Comparison of ENCODE assay signal across 27 cellular contexts in the genomic region with DNA sequence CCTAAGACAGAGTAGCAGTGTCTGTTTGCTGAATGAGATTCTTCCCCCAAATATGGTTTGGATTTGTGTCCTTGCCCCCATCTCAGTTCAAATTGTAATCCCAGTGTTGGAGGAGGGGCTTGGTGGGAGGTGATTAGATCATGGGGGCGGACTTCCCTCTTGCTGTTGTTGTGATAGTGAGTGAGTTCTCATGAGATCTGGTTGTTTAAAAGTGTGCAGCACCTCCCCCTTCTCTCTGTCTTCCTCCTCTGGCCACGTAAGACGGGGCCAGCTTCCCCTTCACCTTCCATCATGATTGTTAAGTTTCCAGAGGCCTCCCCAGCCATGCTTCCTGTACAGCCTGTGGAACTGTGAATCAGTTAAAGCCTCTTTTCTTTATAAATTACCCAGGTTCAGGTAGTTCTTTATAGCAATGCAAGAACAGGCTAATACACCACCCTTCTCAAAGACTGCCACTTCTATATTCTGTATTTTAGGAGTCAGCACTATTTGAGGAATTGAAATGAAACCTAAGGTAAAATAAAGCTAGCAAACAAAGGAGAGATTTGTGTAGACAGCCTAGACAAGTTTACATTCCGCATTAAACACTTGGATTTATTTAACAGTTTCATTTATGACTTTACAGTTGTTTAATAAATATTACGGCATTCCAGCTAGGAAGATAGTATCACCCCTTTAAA. TPM values are rescaled to one million over a fixed set of nuclear protein-coding genes. Genes with fewer than 3 reads are reported as not detected.
A peak's percentile ranks its signal among the peaks of the same experiment; 100 is the strongest.
DNase-seq lines count a peak whose midpoint lies in the region; ATAC-seq, FAIRE-seq and TF ChIP-seq lines count a peak whose summit lies in the region.
"Had no signal": no experiment of that assay in that cellular context is flagged by ENCODE, and none has a peak within 500 bp of the region (broad histone marks: within the 10 kb centered on the region; RNA-seq: fewer than 3 reads in every experiment).

No MANE protein-coding gene starts in this region.

- DNase-seq in GF-D8 (lab: John Stamatoyannopoulos, UW) (peak; percentile 11), K562 (ENCODE audit: extremely low read depth in 1 of 4, low spot score in 3 of 4) (peak in 1 of 4 experiments; percentile 42), chondrocyte (ENCODE audit: low spot score) (no peak), KG1 (lab: John Stamatoyannopoulos, UW) (no peak), iPS-NIHi11 (ENCODE audit: low spot score) (no peak), HK-2 (ENCODE audit: unreplicated experiment) (no peak)
- DNase-seq: activated B cell treated with CpG ODN at 0.5 μM for 24 hours; activated CD4-positive, alpha-beta T cell treated with anti-CD3 and anti-CD28 coated beads, Interleukin-2, amount 50 U/mL, for 48 hours; activated naive CD4-positive, alpha-beta T cell treated with Interleukin-2 at 50 U/mL for 16 hours; activated T-cell treated with anti-CD3 and anti-CD28 coated beads, Interleukin-2, amount 50 U/mL, for 1 hour; amygdala; central memory CD4-positive, alpha-beta T cell; DND-41; gastrocnemius medialis; mesendoderm; MV-4-11; naive thymus-derived CD8-positive, alpha-beta T cell; NCI-H187 treated with DMSO at 0.1 percent for 48 hours; NCI-H748 treated with DMSO at 0.1 percent for 48 hours; PC-3; SHP77 treated with DMSO at 0.1 percent for 48 hours; stimulated activated naive B cell treated with anti-CD40 and anti-IgM and Interleukin-4, amounts not matched to agents 10 μg/mL and 1 μg/mL and 100 μg/mL, for 72 hours; T-cell; transverse colon had no signal

- H3K4me1 Mint-ChIP-seq in nephron (peaks cover 10% of the 10 kb centered on the region), chondrocyte (ENCODE audit: low read depth) (no peaks in the 10 kb centered on the region)
- H3K4me1 Mint-ChIP-seq: activated B cell treated with CpG ODN at 0.5 μM for 24 hours had no signal

- H3K27ac Mint-ChIP-seq in nephron: peak overlapping the region; percentile 11 to 72 (median 14)
- no peak overlapping the region for H3K27ac Mint-ChIP-seq in chondrocyte (ENCODE audit: unreplicated experiment)
- H3K27ac Mint-ChIP-seq: activated B cell treated with CpG ODN at 0.5 μM for 24 hours; stimulated activated naive B cell treated with anti-CD40 and anti-IgM and Interleukin-4, amounts not matched to agents 10 μg/mL and 1 μg/mL and 100 μg/mL, for 72 hours; T-cell had no signal

- WGBS in K562 (ENCODE audit: insufficient coverage, low coverage, missing lambda C conversion rate): 75% methylated on average over 3 of the region's 5 CpGs

- no peaks in the 10 kb centered on the region for H3K27me3 Mint-ChIP-seq in nephron (ENCODE audit: low read depth)
- H3K27me3 Mint-ChIP-seq in chondrocyte (ENCODE audit: low read depth): no peaks in the 10 kb centered on the region
- H3K27me3 Mint-ChIP-seq: activated B cell treated with CpG ODN at 0.5 μM for 24 hours; naive thymus-derived CD8-positive, alpha-beta T cell; stimulated activated naive B cell treated with anti-CD40 and anti-IgM and Interleukin-4, amounts not matched to agents 10 μg/mL and 1 μg/mL and 100 μg/mL, for 72 hours; T-cell had no signal

- H4K20me1 ChIP-seq in Loucy (ENCODE audit: insufficient read depth, low read length, poor library complexity, severe bottlenecking): no peaks in the 10 kb centered on the region
- no peaks in the 10 kb centered on the region for H4K20me1 ChIP-seq in K562 (replicated peaks; ENCODE audit: control insufficient read depth, insufficient read depth, low read length)

- H3K79me2 ChIP-seq in Loucy (ENCODE audit: insufficient read depth, low read length) (no peaks in the 10 kb centered on the region), K562 (ENCODE audit: control insufficient read depth, insufficient read depth, low read length) (no peaks in the 10 kb centered on the region)

- H3F3A ChIP-seq in Loucy (ENCODE audit: low read depth): no peaks in the 10 kb centered on the region

- no peaks in the 10 kb centered on the region for H3K27me3 ChIP-seq in Loucy (ENCODE audit: insufficient read depth, low read length, poor library complexity, severe bottlenecking)
- no peaks in the 10 kb centered on the region for H3K27me3 ChIP-seq in K562 (ENCODE audit: control insufficient read depth in 2 of 2, insufficient read depth in 2 of 2, low read length in 2 of 2)
- H3K27me3 ChIP-seq: gastrocnemius medialis, transverse colon had no signal

- H2AFZ ChIP-seq in Loucy (ENCODE audit: low read length) (peak overlapping the region; percentile 36), K562 (ENCODE audit: low read depth, low read length) (peak overlapping the region; percentile 73)

- intact Hi-C loops in K562 (cut with micrococcal nuclease): no loop called here

- H3K9me3 ChIP-seq in Loucy (ENCODE audit: insufficient read depth, low read depth, low read length): no peaks in the 10 kb centered on the region
- no peaks in the 10 kb centered on the region for H3K9me3 ChIP-seq in K562 (replicated peaks; ENCODE audit: control insufficient read depth, insufficient read depth, low read depth, low read length)
- H3K9me3 ChIP-seq: gastrocnemius medialis, transverse colon had no signal

- H3K36me3 ChIP-seq in Loucy (ENCODE audit: insufficient read depth, low read length): no peaks in the 10 kb centered on the region
- no peaks in the 10 kb centered on the region for H3K36me3 ChIP-seq in K562 (ENCODE audit: control insufficient read depth, insufficient read depth, low read length)
- H3K36me3 ChIP-seq: gastrocnemius medialis, transverse colon had no signal

- H3K9me1 ChIP-seq in K562 (ENCODE audit: control insufficient read depth, insufficient read depth, low read length): no peaks in the 10 kb centered on the region

- H3K4me1 ChIP-seq in Loucy (ENCODE audit: insufficient read depth, low read length, poor library complexity, severe bottlenecking): peaks cover 10% of the 10 kb centered on the region
- peaks cover 0 to 5% of the 10 kb centered on the region in 2 experiments; a peak in 3 of 5 replicates for H3K4me1 ChIP-seq in K562 (replicated peaks in 1 of 2; ENCODE audit: control insufficient read depth in 2 of 2, insufficient read depth in 2 of 2, low read length in 2 of 2)
- H3K4me1 ChIP-seq: gastrocnemius medialis, transverse colon had no signal

- no peak overlapping the region for H3K4me3 ChIP-seq in Loucy (ENCODE audit: low read length, poor library complexity, severe bottlenecking)
- no peak overlapping the region for H3K4me3 ChIP-seq in K562
- H3K4me3 ChIP-seq: gastrocnemius medialis, transverse colon had no signal

- TF ChIP-seq EP300 in K562 (IDR thresholded peaks at IDR 0.05; ENCODE audit: low read length): no peak

- peak; percentile 82 for ATAC-seq in K562
- ATAC-seq: esophagus mucosa; gastrocnemius medialis; naive thymus-derived CD8-positive, alpha-beta T cell; PC-3; stimulated activated naive B cell treated with anti-CD40 and anti-IgM and Interleukin-4, amounts not matched to agents 10 μg/mL and 1 μg/mL and 100 μg/mL, for 72 hours; T-cell had no signal

- no peak for FAIRE-seq in K562 (lab: Jason Lieb, UNC)

- in situ Hi-C loops in K562 (cut with MboI): no loop called here

- H3K36me3 Mint-ChIP-seq in nephron (ENCODE audit: low read depth) (peaks cover 11% of the 10 kb centered on the region), chondrocyte (ENCODE audit: low read depth) (no peaks in the 10 kb centered on the region)

- H3K9me3 Mint-ChIP-seq in nephron (no peaks in the 10 kb centered on the region), chondrocyte (ENCODE audit: low read depth) (no peaks in the 10 kb centered on the region)
- H3K9me3 Mint-ChIP-seq: activated B cell treated with CpG ODN at 0.5 μM for 24 hours; naive thymus-derived CD8-positive, alpha-beta T cell; stimulated activated naive B cell treated with anti-CD40 and anti-IgM and Interleukin-4, amounts not matched to agents 10 μg/mL and 1 μg/mL and 100 μg/mL, for 72 hours; T-cell had no signal

- BruUV-seq in K562 (replicated peaks; lab: Mats Ljungman, UMichigan): no TSS peak

- POLR2A ChIA-PET in K562 (lab: Yijun Ruan, JAX): interaction anchor here (1.0 kb wide), 1 partner anchor 11 kb away, joined by 3 read pairs; no protein-coding TSS in a partner anchor

- TF ChIP-seq CTCF in Loucy (conservative IDR thresholded peaks at IDR 0.05; ENCODE audit: low read length): no peak
- TF ChIP-seq CTCF in K562 (IDR thresholded peaks at IDR 0.05 in 2 of 3, conservative IDR thresholded peaks at IDR 0.05 in 1 of 3; ENCODE audit: insufficient read depth in 2 of 3, low read depth in 1 of 3, low read length in 3 of 3): no peak
- TF ChIP-seq CTCF in nephron (IDR thresholded peaks at IDR 0.05; ENCODE audit: unreplicated experiment in 3 of 3): no peak
- TF ChIP-seq CTCF in chondrocyte (IDR thresholded peaks at IDR 0.05): no peak

- H3K9ac ChIP-seq in Loucy (ENCODE audit: low read depth, low read length, poor library complexity, severe bottlenecking) (no peak overlapping the region), K562 (ENCODE audit: insufficient read depth in 1 of 2, low read depth in 2 of 2, low read length in 2 of 2) (no peak overlapping the region)

- no peak overlapping the region for H3K4me3 Mint-ChIP-seq in nephron
- H3K4me3 Mint-ChIP-seq in chondrocyte (ENCODE audit: unreplicated experiment): no peak overlapping the region
- H3K4me3 Mint-ChIP-seq: activated B cell treated with CpG ODN at 0.5 μM for 24 hours; naive thymus-derived CD8-positive, alpha-beta T cell; stimulated activated naive B cell treated with anti-CD40 and anti-IgM and Interleukin-4, amounts not matched to agents 10 μg/mL and 1 μg/mL and 100 μg/mL, for 72 hours; T-cell had no signal

- peak overlapping the region; percentile 26; the same call in 1 of the 3 replicates for H3K27ac ChIP-seq in K562 (ENCODE audit: extremely low read depth, low read depth, low read length)
- H3K27ac ChIP-seq: gastrocnemius medialis, transverse colon had no signal

- H3K4me2 ChIP-seq in Loucy (ENCODE audit: low read depth, low read length, poor library complexity, severe bottlenecking) (no peak overlapping the region), K562 (ENCODE audit: insufficient read depth, low read length) (no peak overlapping the region)

- CTCF ChIA-PET in K562 (lab: Yijun Ruan, JAX; ENCODE audit: low intra/inter-chr PET ratio): no interaction called here

- no peak for TF ChIP-seq POLR2A in K562 (conservative IDR thresholded peaks at IDR 0.05)

- no peaks in the 10 kb centered on the region for H3K9me2 ChIP-seq in Loucy (replicated peaks; ENCODE audit: low read depth, low read length)

- TF ChIP-seq RAD21 in K562 (CRISPR knock-in tag; conservative IDR thresholded peaks at IDR 0.05 in 1 of 2, IDR thresholded peaks at IDR 0.05 in 1 of 2): no peak

RNA-seq across cellular contexts. Expression of a gene that starts 21.6 kb away (rescaled TPM):
- total RNA-seq in K562 (2011; cell fraction: chromatin; rRNA removed; ENCODE audit: low replicate concordance): 0.30 and 0.70 TPM in 2 replicates
- total RNA-seq in K562 (2011; cell fraction: nucleolus; rRNA removed): 0.53 and 0.67 TPM in 2 replicates
- 0.44 and 0.99 TPM in 2 replicates for total RNA-seq in K562 (2011; cell fraction: nucleoplasm; rRNA removed)
- total RNA-seq in K562 (2014; rRNA removed) (0.29 and 0.54 TPM in 2 replicates), K562 (2014; rRNA removed; fragmentation: Illumina TruSeq; extraction: Trizol) (0.64 and 0.80 TPM in 2 replicates), K562 (2015; rRNA removed; fragmentation: Illumina TruSeq; extraction: Trizol) (0.43 and 0.49 TPM in 2 replicates), K562 (2021) (0.29 and 0.47 TPM in 2 replicates), chondrocyte (3.0 to 5.9 TPM (median 3.3 TPM) in 3 replicates)
- polyA plus RNA-seq in K562 (2011; rRNA removed) (0.91 and 1.3 TPM in 2 replicates), K562 (2014; fragmentation: Illumina TruSeq; extraction: Trizol) (0.48 and 0.58 TPM in 2 replicates), K562 (2014; fragmentation: Nextera tagmentation; extraction: Ambion mirVana) (under 1 TPM; 0.73 to 0.85 TPM), K562 (2014; rRNA removed) (0.22 and 0.40 TPM in 2 replicates)
- 0.33 and 1.1 TPM in 2 replicates for polyA plus RNA-seq in K562 (2011; cell fraction: cytosol; rRNA removed)
- polyA plus RNA-seq in K562 (2011; cell fraction: nucleus; rRNA removed): 0.26 and 0.52 TPM in 2 replicates
- polyA plus RNA-seq in K562 (2012): 0.11 and 0.17 TPM in 2 replicates
- 1.2 TPM in 2 replicates for polyA minus RNA-seq in K562 (2011; rRNA and poly(A)+ RNA removed)
- not detected in 2 replicates for polyA minus RNA-seq in K562 (2011; cell fraction: cytosol; rRNA and poly(A)+ RNA removed)
- 0.13 and 0.78 TPM in 2 replicates for polyA minus RNA-seq in K562 (2011; cell fraction: nucleus; rRNA and poly(A)+ RNA removed)

RNA-seq across cellular contexts. Expression of a gene that starts 22.1 kb away (rescaled TPM):
- total RNA-seq in K562 (2011; cell fraction: chromatin; rRNA removed; ENCODE audit: low replicate concordance): 152 and 369 TPM in 2 replicates
- total RNA-seq in K562 (2011; cell fraction: nucleolus; rRNA removed): 52.2 and 78.3 TPM in 2 replicates
- 115 and 140 TPM in 2 replicates for total RNA-seq in K562 (2011; cell fraction: nucleoplasm; rRNA removed)
- total RNA-seq in K562 (2014; rRNA removed) (74.5 and 77.6 TPM in 2 replicates), K562 (2014; rRNA removed; fragmentation: Illumina TruSeq; extraction: Trizol) (112 and 143 TPM in 2 replicates), K562 (2015; rRNA removed; fragmentation: Illumina TruSeq; extraction: Trizol) (111 and 121 TPM in 2 replicates), K562 (2021) (121 and 131 TPM in 2 replicates), chondrocyte (223 to 281 TPM (median 231 TPM) in 3 replicates)
- polyA plus RNA-seq in K562 (2011; rRNA removed) (65.8 and 80.1 TPM in 2 replicates), K562 (2014; fragmentation: Illumina TruSeq; extraction: Trizol) (79.9 and 87.5 TPM in 2 replicates), K562 (2014; fragmentation: Nextera tagmentation; extraction: Ambion mirVana) (10 to 100 TPM; 15.2 to 26.5 TPM), K562 (2014; rRNA removed) (53.1 and 56.1 TPM in 2 replicates)
- polyA plus RNA-seq in K562 (2011; cell fraction: cytosol; rRNA removed): 24.0 and 31.6 TPM in 2 replicates
- 93.4 and 96.8 TPM in 2 replicates for polyA plus RNA-seq in K562 (2011; cell fraction: nucleus; rRNA removed)
- polyA plus RNA-seq in K562 (2012): 48.6 and 73.7 TPM in 2 replicates
- polyA minus RNA-seq in K562 (2011; rRNA and poly(A)+ RNA removed): 426 and 432 TPM in 2 replicates
- 120 and 147 TPM in 2 replicates for polyA minus RNA-seq in K562 (2011; cell fraction: cytosol; rRNA and poly(A)+ RNA removed)
- polyA minus RNA-seq in K562 (2011; cell fraction: nucleus; rRNA and poly(A)+ RNA removed): 105 and 175 TPM in 2 replicates
